ENCODE assay signal across 8 cellular contexts in the genomic region with DNA sequence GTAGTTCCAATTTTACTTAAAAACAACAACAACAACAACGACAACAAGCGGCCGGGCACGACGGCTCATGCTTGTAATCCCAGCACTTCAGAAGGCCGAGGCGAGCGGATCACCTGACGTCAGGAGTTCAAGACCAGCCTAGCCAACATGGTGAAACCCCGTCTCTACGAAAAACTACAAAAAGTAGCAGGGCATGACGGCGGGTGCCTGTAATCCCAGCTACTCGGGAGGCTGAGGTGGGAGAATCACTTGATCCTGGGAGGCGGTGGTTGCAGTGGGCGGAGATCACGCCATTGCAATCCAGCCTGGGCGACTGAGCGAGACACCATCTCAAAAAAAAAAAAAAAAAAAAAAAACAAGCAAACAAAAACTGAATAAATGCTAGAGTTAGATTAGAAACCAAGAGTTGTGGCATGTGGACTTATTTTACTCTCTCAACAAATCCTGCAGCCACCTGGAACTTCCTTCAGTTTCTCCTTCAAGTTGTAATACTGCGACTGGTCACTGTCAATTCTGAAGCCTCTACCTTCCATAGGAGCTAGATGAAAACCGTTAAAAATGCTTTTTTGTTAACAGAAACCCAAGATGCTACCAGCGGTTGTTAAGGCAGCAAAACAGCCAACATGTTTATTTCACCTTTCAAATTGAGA. TPM values are rescaled to one million over a fixed set of nuclear protein-coding genes. Genes with fewer than 3 reads are reported as not detected.
A peak's percentile ranks its signal among the peaks of the same experiment; 100 is the strongest.
DNase-seq lines count a peak whose midpoint lies in the region; ATAC-seq and TF ChIP-seq lines count a peak whose summit lies in the region.

No MANE protein-coding gene starts in this region.

- H3K36me3 Mint-ChIP-seq in naive B cell: no peaks in the 10 kb centered on the region

- H3K4me1 ChIP-seq in ES-I3 (ENCODE audit: insufficient read depth, low read length): no peaks in the 10 kb centered on the region; the same call in 1 of the 2 replicates
- peaks cover 19% of the 10 kb centered on the region for H3K4me1 ChIP-seq in effector memory CD4-positive, alpha-beta T cell (ENCODE audit: control insufficient read depth, insufficient read depth, low read length, poor library complexity, severe bottlenecking)

- DNase-seq in NB4 (ENCODE audit: low read depth) (peak; percentile 29), naive B cell (no peak), SK-N-DZ (ENCODE audit: low spot score) (no peak), NOMO-1 treated with dmso at 0.1 percent for 144 hours (lab: John Stamatoyannopoulos, UW; ENCODE audit: unreplicated experiment) (no peak)
- DNase-seq in effector memory CD4-positive, alpha-beta T cell: no peak

- peaks cover 7% of the 10 kb centered on the region for H3K36me3 ChIP-seq in ES-I3 (ENCODE audit: insufficient read depth, low read length)
- peaks cover 14% of the 10 kb centered on the region for H3K36me3 ChIP-seq in effector memory CD4-positive, alpha-beta T cell (ENCODE audit: control insufficient read depth, insufficient read depth, low read length)

- H3K4me3 ChIP-seq in NB4 (ENCODE audit: low read depth, low read length): peak overlapping the region; percentile 89
- H3K4me3 ChIP-seq in effector memory CD4-positive, alpha-beta T cell (ENCODE audit: insufficient read depth, low read depth, low read length, poor library complexity, severe bottlenecking): peak overlapping the region; percentile 84

- peak overlapping the region; percentile 71 for H3K9ac ChIP-seq in ES-I3 (ENCODE audit: low read depth, low read length)

- peak overlapping the region; percentile 90 to 98 (median 96) for H3K4me3 Mint-ChIP-seq in naive B cell

- H3K27ac ChIP-seq in effector memory CD4-positive, alpha-beta T cell (ENCODE audit: insufficient read depth, low read length, poor library complexity, severe bottlenecking): peak overlapping the region; percentile 79

- no peak for TF ChIP-seq CTCF in NB4 (IDR thresholded peaks at IDR 0.05; ENCODE audit: low read depth, low read length)

- TF ChIP-seq POLR2A in NB4 (IDR thresholded peaks at IDR 0.05; ENCODE audit: extremely low read depth, insufficient read length): no peak

- peak overlapping the region; percentile 95 to 99 (median 98) for H3K27ac Mint-ChIP-seq in naive B cell

- no peaks in the 10 kb centered on the region for H3K9me3 Mint-ChIP-seq in naive B cell

- H3K27me3 ChIP-seq in effector memory CD4-positive, alpha-beta T cell (replicated peaks; ENCODE audit: control insufficient read depth, insufficient read depth, low read length, poor library complexity, severe bottlenecking): no peaks in the 10 kb centered on the region

- no peak for ATAC-seq in naive B cell (ENCODE audit: low read depth in 2 of 2)
- ATAC-seq in HG03139 (IDR thresholded peaks at IDR 0.05; ENCODE audit: unreplicated experiment): no peak
- no peak for ATAC-seq in GM18873 (IDR thresholded peaks at IDR 0.05; ENCODE audit: low FRiP score, unreplicated experiment)

- H3K27me3 Mint-ChIP-seq in naive B cell: no peaks in the 10 kb centered on the region

- no peaks in the 10 kb centered on the region for H3K9me3 ChIP-seq in ES-I3 (ENCODE audit: control insufficient read depth, insufficient read depth, low read length)
- H3K9me3 ChIP-seq in effector memory CD4-positive, alpha-beta T cell (ENCODE audit: control insufficient read depth, low read length): no peaks in the 10 kb centered on the region

- peaks cover 4 to 49% (median 18%) of the 10 kb centered on the region in 3 donors for H3K4me1 Mint-ChIP-seq in naive B cell

RNA-seq across cellular contexts. Expression of a gene that starts 1.3 kb away (rescaled TPM):
- polyA plus RNA-seq in naive B cell (ENCODE audit: low read depth in 6 of 6): 100 to 1,000 TPM; 349 to 555 (median 393) TPM
- polyA plus RNA-seq in SK-N-DZ (2014; cell fraction: cytosol; rRNA removed): 787 and 820 TPM in 2 replicates
- 336 and 516 TPM in 2 replicates for polyA plus RNA-seq in SK-N-DZ (2014; cell fraction: nucleus; rRNA removed)

RNA-seq across cellular contexts. Expression of a gene that starts 7.4 kb away (rescaled TPM):
- polyA plus RNA-seq in naive B cell (ENCODE audit: low read depth in 6 of 6): 10 to 100 TPM; 49.4 to 74.0 (median 63.8) TPM
- polyA plus RNA-seq in SK-N-DZ (2014; cell fraction: cytosol; rRNA removed): 100 and 105 TPM in 2 replicates
- 67.4 and 82.3 TPM in 2 replicates for polyA plus RNA-seq in SK-N-DZ (2014; cell fraction: nucleus; rRNA removed)

RNA-seq across cellular contexts. Expression of a gene that starts 24.7 kb away (rescaled TPM):
- polyA plus RNA-seq in naive B cell (ENCODE audit: low read depth in 6 of 6): 1 to 10 TPM in 3 of 6 donors, under 1 TPM in 3; 0.29 to 1.8 (median 0.90) TPM
- 9.2 TPM in 2 replicates for polyA plus RNA-seq in SK-N-DZ (2014; cell fraction: cytosol; rRNA removed)
- polyA plus RNA-seq in SK-N-DZ (2014; cell fraction: nucleus; rRNA removed): 2.7 and 9.1 TPM in 2 replicates
